Comparison of ENCODE assay signal across 11 cellular contexts in genomic region chr5:140207250-140207954, GRCh38. TPM values are rescaled to one million over a fixed set of nuclear protein-coding genes. Genes with fewer than 3 reads are reported as not detected.
DNase-seq lines count a peak whose midpoint lies in the region; ATAC-seq and TF ChIP-seq lines count a peak whose summit lies in the region.
"Had no signal": no experiment of that assay in that cellular context is flagged by ENCODE, and none has a peak within 500 bp of the region (broad histone marks: within the 10 kb centered on the region; RNA-seq: fewer than 3 reads in every experiment).

No MANE protein-coding gene starts in this region.

- peak overlapping the region in 6 of 11 experiments; percentile 5 to 73 (median 70); a peak in 11 of 22 replicates for H3K4me2 ChIP-seq in BLaER1 treated with 17β-estradiol and CSF1 and Interleukin-3, amounts not matched to agents 10 nM and 100 nM

- peaks cover 0 to 18% (median 0%) of the 10 kb centered on the region in 11 experiments; a peak in 2 of 22 replicates for H3K36me3 ChIP-seq in BLaER1 treated with 17β-estradiol and CSF1 and Interleukin-3, amounts not matched to agents 10 nM and 100 nM
- H3K36me3 ChIP-seq in tibial artery = peaks cover 0 to 8% (median 5%) of the 10 kb centered on the region in 3 donors

- peaks cover 4% of the 10 kb centered on the region for H3K27me3 Mint-ChIP-seq in activated T-helper 1 cell treated with anti-CD3 and anti-CD28 coated beads, Interleukin-12 subunit alpha, Interleukin-12 subunit beta, Interleukin-2, Interleukin-4 antibody, amounts not matched to agents 30 ng/mL and 10 ng/mL and 1 ng/mL, durations not matched to agents 14 hours and 24 hours and 36 hours (ENCODE audit: insufficient read depth)
- peaks cover 0 to 3% (median 0%) of the 10 kb centered on the region in 3 donors for H3K27me3 Mint-ChIP-seq in immature natural killer cell (ENCODE audit: low read depth in 3 of 3)

- peak overlapping the region in 1 of 11 experiments; percentile 3; a peak in 1 of 22 replicates for H3K9ac ChIP-seq in BLaER1 treated with 17β-estradiol and CSF1 and Interleukin-3, amounts not matched to agents 10 nM and 100 nM

- H3K4me3 ChIP-seq in BLaER1 treated with 17β-estradiol and CSF1 and Interleukin-3, amounts not matched to agents 10 nM and 100 nM = no peak overlapping the region
- no peak overlapping the region for H3K4me3 ChIP-seq in tibial artery
- H3K4me3 ChIP-seq: skin epidermis had no signal

- H3K9me3 ChIP-seq in BLaER1 treated with 17β-estradiol and CSF1 and Interleukin-3, amounts not matched to agents 10 nM and 100 nM (replicated peaks in 1 of 11) = no peaks in the 10 kb centered on the region
- no peaks in the 10 kb centered on the region for H3K9me3 ChIP-seq in tibial artery

- no peaks in the 10 kb centered on the region for H3K27me3 ChIP-seq in BLaER1 treated with 17β-estradiol and CSF1 and Interleukin-3, amounts not matched to agents 10 nM and 100 nM
- H3K27me3 ChIP-seq in tibial artery = no peaks in the 10 kb centered on the region

- peaks cover 16% of the 10 kb centered on the region for H3K4me1 Mint-ChIP-seq in activated T-helper 1 cell treated with anti-CD3 and anti-CD28 coated beads, Interleukin-12 subunit alpha, Interleukin-12 subunit beta, Interleukin-2, Interleukin-4 antibody, amounts not matched to agents 30 ng/mL and 10 ng/mL and 1 ng/mL, durations not matched to agents 14 hours and 24 hours and 36 hours (ENCODE audit: low read depth)
- H3K4me1 Mint-ChIP-seq in immature natural killer cell = no peaks in the 10 kb centered on the region

- TF ChIP-seq CTCF in tibial artery (IDR thresholded peaks at IDR 0.05) = no peak

- ATAC-seq in HG02852 (IDR thresholded peaks at IDR 0.05; ENCODE audit: unreplicated experiment) = peak; percentile 73
- no peak for ATAC-seq in left colon

- H3K9me3 Mint-ChIP-seq in activated T-helper 1 cell treated with anti-CD3 and anti-CD28 coated beads, Interleukin-12 subunit alpha, Interleukin-12 subunit beta, Interleukin-2, Interleukin-4 antibody, amounts not matched to agents 30 ng/mL and 10 ng/mL and 1 ng/mL, durations not matched to agents 14 hours and 24 hours and 36 hours = peaks cover 7% of the 10 kb centered on the region
- no peaks in the 10 kb centered on the region for H3K9me3 Mint-ChIP-seq in immature natural killer cell

- no peak overlapping the region for H3K4me3 Mint-ChIP-seq in activated T-helper 1 cell treated with anti-CD3 and anti-CD28 coated beads, Interleukin-12 subunit alpha, Interleukin-12 subunit beta, Interleukin-2, Interleukin-4 antibody, amounts not matched to agents 30 ng/mL and 10 ng/mL and 1 ng/mL, durations not matched to agents 14 hours and 24 hours and 36 hours
- no peak overlapping the region for H3K4me3 Mint-ChIP-seq in immature natural killer cell

- peaks cover 7 to 43% (median 32%) of the 10 kb centered on the region in 10 experiments; a peak in 18 of 20 replicates for H3K4me1 ChIP-seq in BLaER1 treated with 17β-estradiol and CSF1 and Interleukin-3, amounts not matched to agents 10 nM and 100 nM
- H3K4me1 ChIP-seq in tibial artery = no peaks in the 10 kb centered on the region

- DNase-seq in GM19238 (ENCODE audit: insufficient read length, low spot score) (peak; percentile 19), immature natural killer cell (no peak), left colon (no peak), nucleus accumbens (lab: John Stamatoyannopoulos, UW) (no peak), tibial artery (no peak)
- DNase-seq in activated T-helper 1 cell treated with anti-CD3 and anti-CD28 coated beads, Interleukin-12 subunit alpha, Interleukin-12 subunit beta, Interleukin-2, Interleukin-4 antibody, amounts not matched to agents 30 ng/mL and 10 ng/mL and 1 ng/mL, durations not matched to agents 14 hours and 24 hours and 36 hours (ENCODE audit: low spot score) = no peak
- DNase-seq: activated T-cell treated with anti-CD3 and anti-CD28 coated beads for 4 hours, NCI-H1694 treated with DMSO at 0.1 percent for 48 hours had no signal

- H4K20me1 ChIP-seq in BLaER1 treated with 17β-estradiol and CSF1 and Interleukin-3, amounts not matched to agents 10 nM and 100 nM = peaks cover 0 to 87% (median 0%) of the 10 kb centered on the region in 11 experiments; a peak in 4 of 22 replicates

- peak overlapping the region in 2 of 11 experiments; percentile 1 to 12; a peak in 1 of 22 replicates for H3K27ac ChIP-seq in BLaER1 treated with 17β-estradiol and CSF1 and Interleukin-3, amounts not matched to agents 10 nM and 100 nM
- H3K27ac ChIP-seq in tibial artery = no peak overlapping the region
- H3K27ac ChIP-seq: skin epidermis had no signal

- intact Hi-C loops in activated T-helper 1 cell treated with anti-CD3 and anti-CD28 coated beads, Interleukin-12 subunit alpha, Interleukin-12 subunit beta, Interleukin-2, Interleukin-4 antibody, amounts not matched to agents 30 ng/mL and 10 ng/mL and 1 ng/mL, durations not matched to agents 14 hours and 24 hours and 36 hours (cut with micrococcal nuclease) = no loop called here
- intact Hi-C loops in left colon (cut with DNase I, micrococcal nuclease) = no loop called here
- intact Hi-C loops in tibial artery (cut with DNase I; ENCODE audit: low total_unique reads) = no loop called here

- H3K36me3 Mint-ChIP-seq in activated T-helper 1 cell treated with anti-CD3 and anti-CD28 coated beads, Interleukin-12 subunit alpha, Interleukin-12 subunit beta, Interleukin-2, Interleukin-4 antibody, amounts not matched to agents 30 ng/mL and 10 ng/mL and 1 ng/mL, durations not matched to agents 14 hours and 24 hours and 36 hours (ENCODE audit: low read depth) = peaks cover 5% of the 10 kb centered on the region
- H3K36me3 Mint-ChIP-seq in immature natural killer cell = no peaks in the 10 kb centered on the region

- peak overlapping the region; percentile 35 for H3K27ac Mint-ChIP-seq in activated T-helper 1 cell treated with anti-CD3 and anti-CD28 coated beads, Interleukin-12 subunit alpha, Interleukin-12 subunit beta, Interleukin-2, Interleukin-4 antibody, amounts not matched to agents 30 ng/mL and 10 ng/mL and 1 ng/mL, durations not matched to agents 14 hours and 24 hours and 36 hours
- peak overlapping the region in 1 of 6 donors; percentile 22 for H3K27ac Mint-ChIP-seq in immature natural killer cell

RNA-seq across cellular contexts. Expression of gene CYSTM1, which starts 32.4 kb away (rescaled TPM):
- 16.6 and 17.2 TPM in 2 replicates for total RNA-seq in activated T-helper 1 cell treated with anti-CD3 and anti-CD28 coated beads, Interleukin-12 subunit alpha, Interleukin-12 subunit beta, Interleukin-2, Interleukin-4 antibody, amounts not matched to agents 30 ng/mL and 10 ng/mL and 1 ng/mL, durations not matched to agents 14 hours and 24 hours and 36 hours
- polyA plus RNA-seq in immature natural killer cell = 10 to 100 TPM in 1 of 3 donors, 1 to 10 TPM in 2; 3.9 to 11.0 (median 7.1) TPM
- total RNA-seq in left colon = 100 to 1,000 TPM; 162 to 163 TPM
